ENCODE assay signal across 23 cellular contexts in genomic region chr15:70208332-70208731, GRCh38.
"Had no signal": no experiment of that assay in that cellular context is flagged by ENCODE, and none has a peak within 500 bp of the region (broad histone marks: within the 10 kb centered on the region; RNA-seq: fewer than 3 reads in every experiment).

No MANE protein-coding gene starts in this region.

- ATAC-seq: Panc1, PC-3 had no signal

- H3K27me3 ChIP-seq: SJSA1 had no signal

- H3K36me3 ChIP-seq: SJSA1 had no signal

- H3K4me3 ChIP-seq: SJSA1, SK-N-MC had no signal

- DNase-seq: KBM-7, MV-4-11, NCI-H1048, NCI-H1105, NCI-H1417, NCI-H1436 treated with DMSO at 0.1 percent for 48 hours, NCI-H1694, NCI-H187 treated with DMSO at 0.1 percent for 48 hours, NCI-H2081, NCI-H2107, NCI-H226, NCI-H446, NCI-H510A, NCI-H524 treated with DMSO at 0.1 percent for 48 hours, NCI-H69, NCI-H774, PC-3, Right ventricle myocardium superior, SIG-M5 had no signal

- H3K27ac ChIP-seq: RWPE1, SJSA1, SK-N-MC had no signal

- H3K4me1 ChIP-seq: SJSA1 had no signal

- H3K9me3 ChIP-seq: SJSA1 had no signal
